ENCODE assay signal across 36 cellular contexts in the genomic region with DNA sequence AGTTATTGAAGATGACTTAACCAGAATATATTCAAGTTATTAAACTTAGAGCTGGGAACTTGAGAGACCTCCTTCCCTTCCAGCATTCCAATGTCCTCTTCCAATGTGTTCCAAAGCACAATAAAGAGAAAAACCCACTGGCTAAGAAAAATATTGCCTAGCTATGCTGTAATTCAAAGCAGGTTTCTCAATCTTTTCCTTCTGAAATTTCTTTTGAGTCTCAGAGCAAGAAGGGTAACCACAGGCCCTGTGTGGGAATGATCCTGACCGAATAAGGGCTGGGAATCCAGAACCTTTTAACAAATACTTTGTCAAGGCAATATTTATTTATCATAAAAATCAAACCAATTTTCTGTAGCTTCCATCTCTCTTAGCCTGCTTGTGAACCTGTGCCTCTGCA.
"Had no signal": no experiment of that assay in that cellular context is flagged by ENCODE, and none has a peak within 500 bp of the region (broad histone marks: within the 10 kb centered on the region; RNA-seq: fewer than 3 reads in every experiment).

No MANE protein-coding gene starts in this region.

- H3K36me3 Mint-ChIP-seq: activated CD4-positive, alpha-beta memory T cell treated with anti-CD3 and anti-CD28 coated beads for 36 hours; activated naive CD8-positive, alpha-beta T cell treated with anti-CD3 and anti-CD28 coated beads for 36 hours; brain had no signal

- DNase-seq: activated B cell treated with CpG ODN at 0.5 μM for 24 hours; activated CD4-positive, alpha-beta memory T cell treated with anti-CD3 and anti-CD28 coated beads for 36 hours; activated CD4-positive, alpha-beta T cell treated with anti-CD3 and anti-CD28 coated beads for 4 hours; activated CD4-positive, alpha-beta T cell treated with anti-CD3 and anti-CD28 coated beads, Interleukin-2, amount 10 ng/mL, durations not matched to agents 24 days and 14 days; activated CD4-positive, alpha-beta T cell treated with anti-CD3 and anti-CD28 coated beads, Interleukin-2, amount 50 U/mL, for 1 hour; activated CD4-positive, alpha-beta T cell treated with anti-CD3 and anti-CD28 coated beads, Interleukin-2, amount 50 U/mL, for 4 hours; activated CD4-positive, CD25-positive, alpha-beta regulatory T cell treated with anti-CD3 and anti-CD28 coated beads, Interleukin-2, amount 50 U/mL, for 72 hours; activated CD8-positive, alpha-beta memory T cell treated with anti-CD3 and anti-CD28 coated beads, Interleukin-2, amount 50 U/mL, for 4 hours; activated CD8-positive, alpha-beta T cell treated with anti-CD3 and anti-CD28 coated beads for 36 hours; activated effector memory CD4-positive, alpha-beta T cell treated with anti-CD3 and anti-CD28 coated beads, Interleukin-2, amount 50 U/mL, for 16 hours; activated gamma-delta T cell treated with Interleukin-2 at 50 U/mL for 16 hours; activated naive CD4-positive, alpha-beta T cell; activated naive CD4-positive, alpha-beta T cell treated with anti-CD3 and anti-CD28 coated beads for 36 hours; activated naive CD4-positive, alpha-beta T cell treated with anti-CD3 and anti-CD28 coated beads, Interleukin-2, amount 50 U/mL, for 16 hours; activated naive CD8-positive, alpha-beta T cell treated with anti-CD3 and anti-CD28 coated beads for 36 hours; activated T-cell treated with anti-CD3 and anti-CD28 coated beads for 4 hours; activated T-cell treated with anti-CD3 and anti-CD28 coated beads, Interleukin-2, amount 50 U/mL, for 1 hour; activated T-cell treated with anti-CD3 and anti-CD28 coated beads, Interleukin-2, amount 50 U/mL, for 4 hours; activated T-cell treated with anti-CD3 and anti-CD28 coated beads, Interleukin-2, amount 50 U/mL, for 72 hours; amygdala; anterior cingulate cortex; caudate nucleus; cerebellar nuclear complex; T-helper 1 cell; T-helper 2 cell; T-helper 9 cell had no signal

- H3K4me1 ChIP-seq: ascending aorta had no signal

- H3K4me1 Mint-ChIP-seq: activated B cell treated with CpG ODN at 0.5 μM for 24 hours; activated CD4-positive, alpha-beta T cell treated with anti-CD3 and anti-CD28 coated beads, Interleukin-2, amount 10 ng/mL, durations not matched to agents 24 days and 14 days; central memory CD8-positive, alpha-beta T cell had no signal

- H3K27ac ChIP-seq: ascending aorta, cardiac muscle cell, VCaP had no signal

- ATAC-seq: activated CD8-positive, alpha-beta T cell treated with anti-CD3 and anti-CD28 coated beads for 36 hours; activated naive CD4-positive, alpha-beta T cell treated with anti-CD3 and anti-CD28 coated beads, Interleukin-2, amount 50 U/mL, for 72 hours; activated T-cell treated with anti-CD3 and anti-CD28 coated beads, Interleukin-2, amount 50 U/mL, for 4 hours; activated T-cell treated with anti-CD3 and anti-CD28 coated beads, Interleukin-2, amount 50 U/mL, for 72 hours; activated T-helper 17 cell treated with anti-CD3 and anti-CD28 coated beads, Interleukin-2, amount 50 U/mL, for 72 hours had no signal

- H3K36me3 ChIP-seq: ascending aorta, cardiac muscle cell had no signal

- H3K9me3 Mint-ChIP-seq: activated B cell treated with CpG ODN at 0.5 μM for 24 hours; activated CD4-positive, alpha-beta memory T cell treated with anti-CD3 and anti-CD28 coated beads for 36 hours; activated CD4-positive, alpha-beta T cell treated with anti-CD3 and anti-CD28 coated beads, Interleukin-2, amount 10 ng/mL, durations not matched to agents 24 days and 14 days; activated naive CD4-positive, alpha-beta T cell treated with anti-CD3 and anti-CD28 coated beads for 36 hours; activated naive CD4-positive, alpha-beta T cell treated with anti-CD3 and anti-CD28 coated beads, Interleukin-2, amount 50 U/mL, for 72 hours; activated T-cell treated with anti-CD3 and anti-CD28 coated beads, Interleukin-2, amount 50 U/mL, for 4 hours; activated T-helper 1 cell treated with anti-CD3 and anti-CD28 coated beads, Interleukin-12 subunit alpha, Interleukin-12 subunit beta, Interleukin-2, Interleukin-4 antibody, amounts not matched to agents 30 ng/mL and 10 ng/mL and 1 ng/mL, durations not matched to agents 14 hours and 24 hours and 36 hours; activated T-helper 17 cell treated with anti-CD3 and anti-CD28 coated beads, Interleukin-2, amount 50 U/mL, for 72 hours; central memory CD8-positive, alpha-beta T cell; T-helper 1 cell treated with Interleukin-12 subunit alpha and Interleukin-12 subunit beta and Interleukin-4 antibody, amounts not matched to agents 30 μg/mL and 1 μg/mL, for 36 hours; T-helper 2 cell treated with Interferon-gamma antibody and Interleukin-4, amounts not matched to agents 5 μg/mL and 100 μg/mL, for 36 hours had no signal

- H3K27ac Mint-ChIP-seq: activated B cell treated with CpG ODN at 0.5 μM for 24 hours; activated CD4-positive, alpha-beta memory T cell treated with anti-CD3 and anti-CD28 coated beads for 36 hours; activated CD4-positive, alpha-beta T cell treated with anti-CD3 and anti-CD28 coated beads, Interleukin-2, amount 10 ng/mL, durations not matched to agents 24 days and 14 days; activated CD8-positive, alpha-beta T cell treated with anti-CD3 and anti-CD28 coated beads for 36 hours; activated naive CD4-positive, alpha-beta T cell treated with anti-CD3 and anti-CD28 coated beads for 36 hours; activated naive CD4-positive, alpha-beta T cell treated with anti-CD3 and anti-CD28 coated beads, Interleukin-2, amount 50 U/mL, for 72 hours; activated naive CD8-positive, alpha-beta T cell treated with anti-CD3 and anti-CD28 coated beads for 36 hours; activated T-cell treated with anti-CD3 and anti-CD28 coated beads, Interleukin-2, amount 50 U/mL, for 72 hours; activated T-helper 1 cell treated with anti-CD3 and anti-CD28 coated beads, Interleukin-12 subunit alpha, Interleukin-12 subunit beta, Interleukin-2, Interleukin-4 antibody, amounts not matched to agents 30 ng/mL and 10 ng/mL and 1 ng/mL, durations not matched to agents 14 hours and 24 hours and 36 hours; activated T-helper 17 cell treated with anti-CD3 and anti-CD28 coated beads, Interleukin-2, amount 50 U/mL, for 72 hours; brain; T-helper 1 cell treated with Interleukin-12 subunit alpha and Interleukin-12 subunit beta and Interleukin-4 antibody, amounts not matched to agents 30 μg/mL and 1 μg/mL, for 36 hours; T-helper 2 cell treated with Interferon-gamma antibody and Interleukin-4, amounts not matched to agents 5 μg/mL and 100 μg/mL, for 36 hours had no signal

- H3K4me3 Mint-ChIP-seq: activated B cell treated with CpG ODN at 0.5 μM for 24 hours; activated CD4-positive, alpha-beta memory T cell treated with anti-CD3 and anti-CD28 coated beads for 36 hours; activated CD4-positive, alpha-beta T cell treated with anti-CD3 and anti-CD28 coated beads, Interleukin-2, amount 10 ng/mL, durations not matched to agents 24 days and 14 days; activated CD8-positive, alpha-beta T cell treated with anti-CD3 and anti-CD28 coated beads for 36 hours; activated naive CD4-positive, alpha-beta T cell treated with anti-CD3 and anti-CD28 coated beads for 36 hours; activated naive CD8-positive, alpha-beta T cell treated with anti-CD3 and anti-CD28 coated beads for 36 hours; activated T-cell treated with anti-CD3 and anti-CD28 coated beads, Interleukin-2, amount 50 U/mL, for 4 hours; activated T-cell treated with anti-CD3 and anti-CD28 coated beads, Interleukin-2, amount 50 U/mL, for 72 hours; activated T-helper 1 cell treated with anti-CD3 and anti-CD28 coated beads, Interleukin-12 subunit alpha, Interleukin-12 subunit beta, Interleukin-2, Interleukin-4 antibody, amounts not matched to agents 30 ng/mL and 10 ng/mL and 1 ng/mL, durations not matched to agents 14 hours and 24 hours and 36 hours; activated T-helper 17 cell treated with anti-CD3 and anti-CD28 coated beads, Interleukin-2, amount 50 U/mL, for 72 hours; brain; central memory CD8-positive, alpha-beta T cell; T-helper 1 cell treated with Interleukin-12 subunit alpha and Interleukin-12 subunit beta and Interleukin-4 antibody, amounts not matched to agents 30 μg/mL and 1 μg/mL, for 36 hours; T-helper 2 cell treated with Interferon-gamma antibody and Interleukin-4, amounts not matched to agents 5 μg/mL and 100 μg/mL, for 36 hours had no signal

- H3K27me3 ChIP-seq: ascending aorta, cardiac muscle cell had no signal

- H3K9me3 ChIP-seq: ascending aorta had no signal

- H3K4me3 ChIP-seq: ascending aorta, cardiac muscle cell had no signal
